In the genomic region with DNA sequence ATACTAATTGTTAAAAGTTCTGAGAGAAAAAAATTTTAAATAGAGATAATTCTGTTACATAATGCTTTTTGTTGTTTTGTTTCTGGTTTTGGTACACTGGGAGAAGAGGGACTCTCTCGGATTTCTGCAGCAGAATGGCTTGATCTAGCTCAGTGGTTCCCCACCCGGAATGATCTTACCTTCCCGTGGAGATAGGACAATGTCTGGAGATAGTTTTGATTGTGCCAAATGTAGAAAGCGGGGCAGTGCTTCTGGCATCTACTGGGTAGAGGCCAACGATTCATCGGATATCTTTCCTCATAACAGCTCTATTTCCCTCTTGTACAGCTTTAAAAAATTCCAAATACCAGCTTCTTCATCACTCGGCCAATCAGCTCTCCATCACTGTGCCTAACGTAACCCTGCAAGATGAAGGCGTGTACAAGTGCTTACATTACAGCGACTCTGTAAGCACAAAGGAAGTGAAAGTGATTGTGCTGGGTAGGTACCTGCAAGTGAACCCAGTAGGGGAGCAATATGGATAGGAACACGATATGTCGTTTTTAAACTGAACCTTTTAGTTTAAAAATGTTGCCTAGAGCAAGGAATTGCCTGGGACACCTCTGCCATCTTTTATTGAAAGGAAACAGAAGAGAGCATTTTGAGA, we compare ENCODE assay signal across 8 cellular contexts. TPM values are rescaled to one million over a fixed set of nuclear protein-coding genes. Genes with fewer than 3 reads are reported as not detected.
DNase-seq lines count a peak whose midpoint lies in the region; ATAC-seq lines count a peak whose summit lies in the region.

No MANE protein-coding gene starts in this region.

- peak overlapping the region; percentile 82 for H3K27ac Mint-ChIP-seq in activated naive CD4-positive, alpha-beta T cell treated with anti-CD3 and anti-CD28 coated beads for 36 hours
- peak overlapping the region; percentile 82 for H3K27ac Mint-ChIP-seq in activated CD8-positive, alpha-beta T cell treated with anti-CD3 and anti-CD28 coated beads, Interleukin-2, amount 10 ng/mL, durations not matched to agents 7 days and 5 days
- H3K27ac Mint-ChIP-seq in stimulated activated naive B cell treated with anti-CD40 and anti-IgM and Interleukin-4, amounts not matched to agents 10 μg/mL and 1 μg/mL and 100 μg/mL, for 72 hours: no peak overlapping the region

- no peaks in the 10 kb centered on the region for H3K36me3 Mint-ChIP-seq in activated naive CD4-positive, alpha-beta T cell treated with anti-CD3 and anti-CD28 coated beads for 36 hours (ENCODE audit: low read depth)
- H3K36me3 Mint-ChIP-seq in activated CD8-positive, alpha-beta T cell treated with anti-CD3 and anti-CD28 coated beads, Interleukin-2, amount 10 ng/mL, durations not matched to agents 7 days and 5 days (ENCODE audit: low read depth): peaks cover 28% of the 10 kb centered on the region
- no peaks in the 10 kb centered on the region for H3K36me3 Mint-ChIP-seq in stimulated activated naive B cell treated with anti-CD40 and anti-IgM and Interleukin-4, amounts not matched to agents 10 μg/mL and 1 μg/mL and 100 μg/mL, for 72 hours

- CTCF ChIA-PET in activated naive CD4-positive, alpha-beta T cell treated with anti-CD3 and anti-CD28 coated beads for 36 hours (lab: Charles Lee): interaction anchor here (0.6 to 9.2 kb wide), 19 partner anchors 13 to 271 kb away, joined by 3 to 289 read pairs (median 10); a partner anchor contains a TSS
- CTCF ChIA-PET in activated CD8-positive, alpha-beta T cell treated with anti-CD3 and anti-CD28 coated beads, Interleukin-2, amount 10 ng/mL, durations not matched to agents 7 days and 5 days (lab: Charles Lee): interaction anchor here (1.0 to 15.0 kb wide), 29 partner anchors 7 to 313 kb away, joined by 3 to 469 read pairs (median 10); a partner anchor contains a TSS

- peak overlapping the region; percentile 63 for H3K4me3 Mint-ChIP-seq in activated naive CD4-positive, alpha-beta T cell treated with anti-CD3 and anti-CD28 coated beads for 36 hours
- H3K4me3 Mint-ChIP-seq in activated CD8-positive, alpha-beta T cell treated with anti-CD3 and anti-CD28 coated beads, Interleukin-2, amount 10 ng/mL, durations not matched to agents 7 days and 5 days: peak overlapping the region; percentile 54
- peak overlapping the region in 1 of 2 donors; percentile 2 for H3K4me3 Mint-ChIP-seq in stimulated activated naive B cell treated with anti-CD40 and anti-IgM and Interleukin-4, amounts not matched to agents 10 μg/mL and 1 μg/mL and 100 μg/mL, for 72 hours

- POLR2A ChIA-PET in activated CD8-positive, alpha-beta T cell treated with anti-CD3 and anti-CD28 coated beads, Interleukin-2, amount 10 ng/mL, durations not matched to agents 7 days and 5 days (lab: Charles Lee): interaction anchor here (0.6 to 4.1 kb wide), 8 partner anchors 8 to 211 kb away, joined by 3 to 43 read pairs (median 4); a partner anchor contains a TSS

- peak; percentile 62 for ATAC-seq in HG03066 (IDR thresholded peaks at IDR 0.05; ENCODE audit: low read depth, unreplicated experiment)
- ATAC-seq in activated CD8-positive, alpha-beta T cell treated with anti-CD3 and anti-CD28 coated beads, Interleukin-2, amount 10 ng/mL, durations not matched to agents 7 days and 5 days: peak; percentile 80
- ATAC-seq in stimulated activated naive B cell treated with anti-CD40 and anti-IgM and Interleukin-4, amounts not matched to agents 10 μg/mL and 1 μg/mL and 100 μg/mL, for 72 hours (replicated peaks): peak; percentile 73 to 75
- no peak for ATAC-seq in HG02588 (IDR thresholded peaks at IDR 0.05; ENCODE audit: unreplicated experiment)

- H3K9me3 Mint-ChIP-seq in activated naive CD4-positive, alpha-beta T cell treated with anti-CD3 and anti-CD28 coated beads for 36 hours: no peaks in the 10 kb centered on the region
- no peaks in the 10 kb centered on the region for H3K9me3 Mint-ChIP-seq in activated CD8-positive, alpha-beta T cell treated with anti-CD3 and anti-CD28 coated beads, Interleukin-2, amount 10 ng/mL, durations not matched to agents 7 days and 5 days (ENCODE audit: insufficient read depth)
- no peaks in the 10 kb centered on the region for H3K9me3 Mint-ChIP-seq in stimulated activated naive B cell treated with anti-CD40 and anti-IgM and Interleukin-4, amounts not matched to agents 10 μg/mL and 1 μg/mL and 100 μg/mL, for 72 hours

- H3K27me3 Mint-ChIP-seq in activated naive CD4-positive, alpha-beta T cell treated with anti-CD3 and anti-CD28 coated beads for 36 hours (ENCODE audit: low read depth): no peaks in the 10 kb centered on the region
- H3K27me3 Mint-ChIP-seq in activated CD8-positive, alpha-beta T cell treated with anti-CD3 and anti-CD28 coated beads, Interleukin-2, amount 10 ng/mL, durations not matched to agents 7 days and 5 days (ENCODE audit: low read depth): no peaks in the 10 kb centered on the region
- H3K27me3 Mint-ChIP-seq in stimulated activated naive B cell treated with anti-CD40 and anti-IgM and Interleukin-4, amounts not matched to agents 10 μg/mL and 1 μg/mL and 100 μg/mL, for 72 hours: no peaks in the 10 kb centered on the region

- peak; percentile 52 for DNase-seq in activated naive CD4-positive, alpha-beta T cell treated with anti-CD3 and anti-CD28 coated beads for 36 hours
- DNase-seq in activated naive CD4-positive, alpha-beta T cell (lab: John Stamatoyannopoulos, UW): no peak
- peak; percentile 66 for DNase-seq in activated CD8-positive, alpha-beta T cell treated with anti-CD3 and anti-CD28 coated beads, Interleukin-2, amount 10 ng/mL, durations not matched to agents 7 days and 5 days
- no peak for DNase-seq in stimulated activated naive B cell treated with anti-CD40 and anti-IgM and Interleukin-4, amounts not matched to agents 10 μg/mL and 1 μg/mL and 100 μg/mL, for 72 hours
- DNase-seq in HK-2 (ENCODE audit: unreplicated experiment) (no peak), hepatic stellate cell (ENCODE audit: low spot score) (no peak)

- intact Hi-C loops in activated naive CD4-positive, alpha-beta T cell treated with anti-CD3 and anti-CD28 coated beads for 36 hours (cut with micrococcal nuclease): loop anchor here (1.0 to 10.0 kb wide), 6 partner anchors 8 to 1387 kb away; no protein-coding TSS in a partner anchor

- peaks cover 41% of the 10 kb centered on the region for H3K4me1 Mint-ChIP-seq in activated naive CD4-positive, alpha-beta T cell treated with anti-CD3 and anti-CD28 coated beads for 36 hours (ENCODE audit: low read depth)
- peaks cover 77% of the 10 kb centered on the region for H3K4me1 Mint-ChIP-seq in activated CD8-positive, alpha-beta T cell treated with anti-CD3 and anti-CD28 coated beads, Interleukin-2, amount 10 ng/mL, durations not matched to agents 7 days and 5 days (ENCODE audit: low read depth)
- peaks cover 24 to 38% of the 10 kb centered on the region in 2 donors for H3K4me1 Mint-ChIP-seq in stimulated activated naive B cell treated with anti-CD40 and anti-IgM and Interleukin-4, amounts not matched to agents 10 μg/mL and 1 μg/mL and 100 μg/mL, for 72 hours

RNA-seq across cellular contexts. Expression of a gene that starts 13.2 kb away (rescaled TPM):
- under 1 TPM; 0.20 to 0.38 TPM for total RNA-seq in activated naive CD4-positive, alpha-beta T cell treated with anti-CD3 and anti-CD28 coated beads for 36 hours
- total RNA-seq in activated CD8-positive, alpha-beta T cell treated with anti-CD3 and anti-CD28 coated beads, Interleukin-2, amount 10 ng/mL, durations not matched to agents 7 days and 5 days: 1 to 10 TPM; 8.0 TPM

RNA-seq across cellular contexts. Expression of a gene that starts 31.1 kb away (rescaled TPM):
- under 1 TPM; 0.89 to 0.98 TPM for total RNA-seq in activated naive CD4-positive, alpha-beta T cell treated with anti-CD3 and anti-CD28 coated beads for 36 hours
- 1 to 10 TPM; 1.5 to 1.6 TPM for total RNA-seq in activated CD8-positive, alpha-beta T cell treated with anti-CD3 and anti-CD28 coated beads, Interleukin-2, amount 10 ng/mL, durations not matched to agents 7 days and 5 days

Comparison
In these comparisons a context has a peak if more than half of its experiments do, and no peak if none do; other contexts are left out.
1. DNase-seq: peak in activated naive CD4-positive, alpha-beta T cell treated with anti-CD3 and anti-CD28 coated beads for 36 hours (single experiment) and activated CD8-positive, alpha-beta T cell treated with anti-CD3 and anti-CD28 coated beads, Interleukin-2, amount 10 ng/mL, durations not matched to agents 7 days and 5 days (single experiment); none in activated naive CD4-positive, alpha-beta T cell (0 of 4), stimulated activated naive B cell treated with anti-CD40 and anti-IgM and Interleukin-4, amounts not matched to agents 10 μg/mL and 1 μg/mL and 100 μg/mL, for 72 hours (single experiment), HK-2 (single experiment) and hepatic stellate cell (single experiment).
2. RNA of a gene that starts 13.2 kb away (total RNA-seq): 8.0 TPM in activated CD8-positive, alpha-beta T cell treated with anti-CD3 and anti-CD28 coated beads, Interleukin-2, amount 10 ng/mL, durations not matched to agents 7 days and 5 days; 0.20 to 0.38 TPM in activated naive CD4-positive, alpha-beta T cell treated with anti-CD3 and anti-CD28 coated beads for 36 hours; every median in the first group is over 4 times any median in the second.